Comparison of ENCODE assay signal across 8 cellular contexts in the genomic region with DNA sequence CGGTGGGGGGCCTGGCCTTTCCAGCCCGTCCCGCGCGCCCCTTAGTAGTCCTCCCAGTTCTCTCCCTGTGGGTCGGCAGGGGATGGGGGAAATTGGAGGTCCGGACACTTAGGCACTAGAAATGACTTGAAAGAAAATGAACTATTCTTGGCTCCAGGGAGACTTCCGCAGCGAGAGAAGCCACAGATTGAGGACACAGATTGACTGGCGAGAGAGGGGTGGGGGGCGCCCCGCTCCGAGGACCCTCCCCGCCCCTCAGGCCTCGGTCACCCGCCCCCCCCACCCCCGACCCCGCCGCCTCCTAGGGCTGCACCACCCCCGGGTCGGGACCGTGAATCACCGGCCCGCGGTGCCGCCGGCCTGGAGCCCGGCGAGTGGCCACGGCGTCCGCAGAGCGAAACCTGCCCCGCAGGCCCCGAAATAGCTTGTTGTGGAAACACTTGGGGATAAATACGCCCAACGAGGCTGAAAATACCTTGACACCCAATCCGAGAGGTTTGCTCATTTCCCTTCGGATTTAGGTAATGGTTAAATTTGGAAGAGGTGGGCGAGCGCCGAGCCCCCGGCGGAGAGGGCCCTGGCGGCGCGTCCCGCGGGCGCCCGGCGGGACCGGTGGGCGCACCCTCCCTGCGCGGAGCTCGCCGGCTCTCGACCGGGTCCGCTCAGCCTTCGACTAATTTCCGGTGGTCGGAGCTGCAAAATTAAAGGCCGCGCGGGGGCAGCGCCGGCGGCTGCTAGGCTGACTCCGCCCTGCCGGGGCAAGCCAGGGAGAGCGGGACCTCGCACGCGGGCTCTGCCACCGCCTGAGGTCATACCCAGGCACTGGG. TPM values are rescaled to one million over a fixed set of nuclear protein-coding genes. Genes with fewer than 3 reads are reported as not detected.
DNase-seq lines count a peak whose midpoint lies in the region; ATAC-seq and TF ChIP-seq lines count a peak whose summit lies in the region.

A gene (minus strand): TSS at position 675 of the 827 bp plus-strand sequence. CDS start 3,438 bp downstream, outside the sequence.

- H3K36me3 Mint-ChIP-seq in CD4-positive, CD25-positive, alpha-beta regulatory T cell: no peaks in the 10 kb centered on the region

- peaks cover 40% of the 10 kb centered on the region for H3K27me3 Mint-ChIP-seq in CD4-positive, CD25-positive, alpha-beta regulatory T cell

- intact Hi-C loops in stomach (cut with DNase I; ENCODE audit: low total_unique reads): no loop called here

- no peak within 1 kb of the TSS for H3K9ac ChIP-seq in muscle layer of colon (ENCODE audit: low read length)

- H3K4me3 Mint-ChIP-seq in CD4-positive, CD25-positive, alpha-beta regulatory T cell: peak within 1 kb of the TSS; percentile 92 to 96 (median 96)

- H3K9me3 Mint-ChIP-seq in CD4-positive, CD25-positive, alpha-beta regulatory T cell: peaks cover 0 to 4% (median 0%) of the 10 kb centered on the region in 7 donors

- H3K36me3 ChIP-seq in CD4-positive, CD25-positive, alpha-beta regulatory T cell (ENCODE audit: control insufficient read depth, insufficient read depth, low read length): no peaks in the 10 kb centered on the region
- H3K36me3 ChIP-seq in muscle layer of colon (ENCODE audit: insufficient read depth, low read length) (no peaks in the 10 kb centered on the region), stomach (no peaks in the 10 kb centered on the region)

- H3K4me3 ChIP-seq in CD4-positive, CD25-positive, alpha-beta regulatory T cell (ENCODE audit: low read depth, low read length): peak within 1 kb of the TSS; percentile 66
- peak within 1 kb of the TSS; percentile 34 to 50 for H3K4me3 ChIP-seq in muscle layer of colon (ENCODE audit: low read depth in 1 of 2, low read length in 2 of 2)
- peak within 1 kb of the TSS; percentile 47 to 71 (median 61) for H3K4me3 ChIP-seq in stomach

- no peak for TF ChIP-seq EP300 in stomach (IDR thresholded peaks at IDR 0.05)

- H3K27ac ChIP-seq in CD4-positive, CD25-positive, alpha-beta regulatory T cell (ENCODE audit: insufficient read depth, low read length, poor library complexity, severe bottlenecking): peak within 1 kb of the TSS; percentile 65
- H3K27ac ChIP-seq in muscle layer of colon (ENCODE audit: low read depth, low read length): no peak within 1 kb of the TSS
- H3K27ac ChIP-seq in stomach: peak within 1 kb of the TSS; percentile 65 to 83 (median 76)

- peak; percentile 17 to 18 for ATAC-seq in CD4-positive, CD25-positive, alpha-beta regulatory T cell (ENCODE audit: low read depth in 2 of 2)
- peak; percentile 21 for ATAC-seq in GM19372 (IDR thresholded peaks at IDR 0.05; ENCODE audit: low read depth, unreplicated experiment)

- H3K4me1 ChIP-seq in CD4-positive, CD25-positive, alpha-beta regulatory T cell (ENCODE audit: control insufficient read depth, insufficient read depth, low read length, poor library complexity, severe bottlenecking): peaks cover 57% of the 10 kb centered on the region
- H3K4me1 ChIP-seq in muscle layer of colon (ENCODE audit: insufficient read depth, low read length) (peaks cover 38% of the 10 kb centered on the region), stomach (peaks cover 54 to 57% (median 55%) of the 10 kb centered on the region in 4 donors)

- 1 to 3% (median 2%) methylated on average over 35 to 77 of the region's 77 CpGs for WGBS in stomach, 5 donors

- H3K9me3 ChIP-seq in CD4-positive, CD25-positive, alpha-beta regulatory T cell (ENCODE audit: control insufficient read depth in 2 of 2, low read length in 2 of 2): no peaks in the 10 kb centered on the region
- H3K9me3 ChIP-seq in muscle layer of colon (ENCODE audit: low read length): no peaks in the 10 kb centered on the region
- H3K9me3 ChIP-seq in stomach: no peaks in the 10 kb centered on the region

- DNase-seq in CD4-positive, CD25-positive, alpha-beta regulatory T cell: peak; percentile 22 to 69 (median 44)
- DNase-seq in HK-2 (ENCODE audit: unreplicated experiment): peak; percentile 7
- DNase-seq in activated CD4-positive, CD25-positive, alpha-beta regulatory T cell (lab: John Stamatoyannopoulos, UW): peak in 3 of 4 experiments; percentile 29 to 40 (median 40)
- peak; percentile 16 for DNase-seq in dermis blood vessel endothelial cell
- DNase-seq in stomach: peak; percentile 41
- DNase-seq in NCI-H1105 (lab: John Stamatoyannopoulos, UW): no peak

- no peak for TF ChIP-seq POLR2A in stomach (IDR thresholded peaks at IDR 0.05)

- no peak for TF ChIP-seq CTCF in stomach (IDR thresholded peaks at IDR 0.05)

- H3K4me1 Mint-ChIP-seq in CD4-positive, CD25-positive, alpha-beta regulatory T cell: peaks cover 4 to 56% (median 16%) of the 10 kb centered on the region in 4 donors

- peak within 1 kb of the TSS; percentile 82 to 96 (median 82) for H3K27ac Mint-ChIP-seq in CD4-positive, CD25-positive, alpha-beta regulatory T cell

- no peaks in the 10 kb centered on the region for H3K27me3 ChIP-seq in CD4-positive, CD25-positive, alpha-beta regulatory T cell (ENCODE audit: control insufficient read depth, insufficient read depth, low read length)
- H3K27me3 ChIP-seq in muscle layer of colon (ENCODE audit: control insufficient read depth in 1 of 2, insufficient read depth in 2 of 2, low read length in 2 of 2) (peaks cover 43 to 53% of the 10 kb centered on the region in 2 donors), stomach (peaks cover 40 to 82% (median 66%) of the 10 kb centered on the region in 3 donors)

RNA-seq across cellular contexts. Expression of the gene that starts here (rescaled TPM):
- 3.0 TPM for total RNA-seq in CD4-positive, CD25-positive, alpha-beta regulatory T cell
- 10 to 100 TPM in 1 of 4 donors, 1 to 10 TPM in 3; 3.6 to 11.5 (median 6.9) TPM for polyA plus RNA-seq in CD4-positive, CD25-positive, alpha-beta regulatory T cell
- total RNA-seq in dermis blood vessel endothelial cell (under 0.01 TPM in 1 of 2 replicates, not detected in the other), stomach (10 to 100 TPM in 2 of 5 donors, 1 to 10 TPM in 3; 1.2 to 34.4 (median 1.7) TPM)
- polyA plus RNA-seq in stomach: under 1 TPM; 0.37 to 0.61 (median 0.38) TPM

Comparison
In these comparisons a context has a peak if more than half of its experiments do, and no peak if none do; other contexts are left out.
1. Peak in DNase-seq in dermis blood vessel endothelial cell; RNA of the gene not detected or under 1 TPM.